Comparison of ENCODE assay signal across 1 cellular context in genomic region chr21:37489553-37489952, GRCh38.
TF ChIP-seq lines count a peak whose summit lies in the region.

No MANE protein-coding gene starts in this region.

TF ChIP-seq in WTC11, 78 proteins besides CTCF, POLR2A, EP300 and RAD21 (continued from another document):
- TF ChIP-seq ZBTB21 (CRISPR knock-in tag; IDR thresholded peaks at IDR 0.05; ENCODE audit: borderline replicate concordance) (no peak), KAT7 (CRISPR knock-in tag; IDR thresholded peaks at IDR 0.05; ENCODE audit: borderline replicate concordance) (no peak)
TF ChIP-seq in WTC11: peak in this region for 0.
